ENCODE assay signal across 23 cellular contexts in genomic region chr16:75413951-75414350, GRCh38.
"Had no signal": no experiment of that assay in that cellular context is flagged by ENCODE, and none has a peak within 500 bp of the region (broad histone marks: within the 10 kb centered on the region; RNA-seq: fewer than 3 reads in every experiment).

No MANE protein-coding gene starts in this region.

- ATAC-seq: natural killer cell; psoas muscle; right cardiac atrium; right lobe of liver; stimulated activated effector memory CD8-positive, alpha-beta T cell treated with anti-CD3 and anti-CD28 coated beads, Interleukin-12 subunit alpha, Interleukin-12 subunit beta, amount 100 ng/mL, for 72 hours; stimulated activated naive B cell treated with anti-CD40 and anti-IgM and Interleukin-4, amounts not matched to agents 10 μg/mL and 1 μg/mL and 100 μg/mL, for 72 hours; stimulated activated naive CD8-positive, alpha-beta T cell treated with anti-CD3 and anti-CD28 coated beads, Interleukin-15, amount 100 ng/mL, for 72 hours; upper lobe of right lung had no signal

- DNase-seq: natural killer cell; occipital lobe; ovary; posterior cingulate gyrus; psoas muscle; right cardiac atrium; right lobe of liver; sigmoid colon; small intestine; stimulated activated CD4-positive, alpha-beta T cell treated with anti-CD3 and anti-CD28 coated beads, Interleukin-15, amount 100 ng/mL, for 24 hours; stimulated activated CD4-positive, alpha-beta T cell treated with anti-CD3 and anti-CD28 coated beads, Interleukin-2, amount 100 ng/mL, for 24 hours; stimulated activated CD4-positive, alpha-beta T cell treated with anti-CD3 and anti-CD28 coated beads, Interleukin-2, amount 100 ng/mL, for 48 hours; stimulated activated CD4-positive, alpha-beta T cell treated with anti-CD3 and anti-CD28 coated beads, Interleukin-4, amount 100 ng/mL, for 24 hours; stimulated activated naive B cell treated with anti-CD40 and anti-IgM and Interleukin-4, amounts not matched to agents 10 μg/mL and 1 μg/mL and 100 μg/mL, for 72 hours; stimulated activated naive CD4-positive, alpha-beta T cell treated with Interleukin-2 at 50 U/mL for 16 hours; stimulated activated naive CD8-positive, alpha-beta T cell treated with anti-CD3 and anti-CD28 coated beads, Interleukin-15, amount 100 ng/mL, for 72 hours; substantia nigra; testis; tibial artery; transverse colon; upper lobe of right lung; uterus had no signal
